In genomic region chr2:563512-563911, GRCh38 we compare ENCODE assay signal across 1 cellular context.
TF ChIP-seq lines count a peak whose summit lies in the region.

No MANE protein-coding gene starts in this region.

TF ChIP-seq in HepG2, 621 proteins besides CTCF, POLR2A, EP300 and RAD21 (continued from another document):
- TF ChIP-seq PRDM10 (CRISPR knock-in tag; IDR thresholded peaks at IDR 0.05; ENCODE audit: low read depth): no peak
- no peak for TF ChIP-seq KLF16 (CRISPR knock-in tag; IDR thresholded peaks at IDR 0.05)
- TF ChIP-seq TBL1XR1 (IDR thresholded peaks at IDR 0.05; ENCODE audit: borderline replicate concordance, low read length, partially characterized antibody): no peak
- no peak for TF ChIP-seq ETS1 (CRISPR knock-in tag; IDR thresholded peaks at IDR 0.05)
- TF ChIP-seq SIX1 (CRISPR knock-in tag; IDR thresholded peaks at IDR 0.05; ENCODE audit: borderline replicate concordance): no peak
TF ChIP-seq in HepG2: peak in this region for 0.
